Comparison of ENCODE assay signal across 1 cellular context in the genomic region with DNA sequence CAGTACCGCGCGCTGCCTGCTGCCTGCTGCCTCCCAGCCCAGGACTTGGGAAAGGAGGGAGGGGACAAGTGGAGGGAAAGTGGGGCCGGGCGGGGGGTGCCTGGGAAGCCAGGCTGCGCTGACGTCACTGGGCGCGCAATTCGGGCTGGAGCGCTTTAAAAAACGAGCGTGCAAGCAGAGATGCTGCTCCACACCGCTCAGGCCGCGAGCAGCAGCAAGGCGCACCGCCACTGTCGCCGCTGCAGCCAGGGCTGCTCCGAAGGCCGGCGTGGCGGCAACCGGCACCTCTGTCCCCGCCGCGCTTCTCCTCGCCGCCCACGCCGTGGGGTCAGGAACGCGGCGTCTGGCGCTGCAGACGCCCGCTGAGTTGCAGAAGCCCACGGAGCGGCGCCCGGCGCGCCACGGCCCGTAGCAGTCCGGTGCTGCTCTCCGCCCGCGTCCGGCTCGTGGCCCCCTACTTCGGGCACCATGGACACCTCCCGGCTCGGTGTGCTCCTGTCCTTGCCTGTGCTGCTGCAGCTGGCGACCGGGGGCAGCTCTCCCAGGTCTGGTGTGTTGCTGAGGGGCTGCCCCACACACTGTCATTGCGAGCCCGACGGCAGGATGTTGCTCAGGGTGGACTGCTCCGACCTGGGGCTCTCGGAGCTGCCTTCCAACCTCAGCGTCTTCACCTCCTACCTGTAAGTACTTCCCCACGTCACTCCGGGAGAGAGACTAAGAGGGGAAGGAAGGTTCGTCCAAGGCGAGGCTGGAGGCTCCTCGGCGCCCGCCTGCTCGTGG.
TF ChIP-seq lines count a peak whose summit lies in the region.

TSS of gene LGR5 (plus strand) at position 186 of the 780 bp plus-strand sequence. CDS start at position 469, 283 bp downstream.

TF ChIP-seq in GM23338, 12 proteins besides CTCF, POLR2A, EP300 and RAD21 (continued from another document):
- TF ChIP-seq, protein P1, sequence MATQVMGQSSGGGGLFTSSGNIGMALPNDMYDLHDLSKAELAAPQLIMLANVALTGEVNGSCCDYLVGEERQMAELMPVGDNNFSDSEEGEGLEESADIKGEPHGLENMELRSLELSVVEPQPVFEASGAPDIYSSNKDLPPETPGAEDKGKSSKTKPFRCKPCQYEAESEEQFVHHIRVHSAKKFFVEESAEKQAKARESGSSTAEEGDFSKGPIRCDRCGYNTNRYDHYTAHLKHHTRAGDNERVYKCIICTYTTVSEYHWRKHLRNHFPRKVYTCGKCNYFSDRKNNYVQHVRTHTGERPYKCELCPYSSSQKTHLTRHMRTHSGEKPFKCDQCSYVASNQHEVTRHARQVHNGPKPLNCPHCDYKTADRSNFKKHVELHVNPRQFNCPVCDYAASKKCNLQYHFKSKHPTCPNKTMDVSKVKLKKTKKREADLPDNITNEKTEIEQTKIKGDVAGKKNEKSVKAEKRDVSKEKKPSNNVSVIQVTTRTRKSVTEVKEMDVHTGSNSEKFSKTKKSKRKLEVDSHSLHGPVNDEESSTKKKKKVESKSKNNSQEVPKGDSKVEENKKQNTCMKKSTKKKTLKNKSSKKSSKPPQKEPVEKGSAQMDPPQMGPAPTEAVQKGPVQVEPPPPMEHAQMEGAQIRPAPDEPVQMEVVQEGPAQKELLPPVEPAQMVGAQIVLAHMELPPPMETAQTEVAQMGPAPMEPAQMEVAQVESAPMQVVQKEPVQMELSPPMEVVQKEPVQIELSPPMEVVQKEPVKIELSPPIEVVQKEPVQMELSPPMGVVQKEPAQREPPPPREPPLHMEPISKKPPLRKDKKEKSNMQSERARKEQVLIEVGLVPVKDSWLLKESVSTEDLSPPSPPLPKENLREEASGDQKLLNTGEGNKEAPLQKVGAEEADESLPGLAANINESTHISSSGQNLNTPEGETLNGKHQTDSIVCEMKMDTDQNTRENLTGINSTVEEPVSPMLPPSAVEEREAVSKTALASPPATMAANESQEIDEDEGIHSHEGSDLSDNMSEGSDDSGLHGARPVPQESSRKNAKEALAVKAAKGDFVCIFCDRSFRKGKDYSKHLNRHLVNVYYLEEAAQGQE (IDR thresholded peaks at IDR 0.05; ENCODE audit: unreplicated experiment): peak; percentile 54
- no peak for TF ChIP-seq NANOG (IDR thresholded peaks at IDR 0.05; ENCODE audit: borderline replicate concordance)
